ENCODE assay signal across 8 cellular contexts in genomic region chr7:139231513-139232376, GRCh38. TPM values are rescaled to one million over a fixed set of nuclear protein-coding genes. Genes with fewer than 3 reads are reported as not detected.
DNase-seq lines count a peak whose midpoint lies in the region; ATAC-seq, FAIRE-seq and TF ChIP-seq lines count a peak whose summit lies in the region.

No MANE protein-coding gene starts in this region.

- DNase-seq in DMS 273 (lab: John Stamatoyannopoulos, UW; ENCODE audit: unreplicated experiment) = peak; percentile 78
- DNase-seq in DMS 273 treated with DMSO at 0.1 percent for 48 hours (lab: John Stamatoyannopoulos, UW) = no peak
- peak; percentile 12 for DNase-seq in H4 (ENCODE audit: low spot score)
- DNase-seq in M059J (ENCODE audit: low read depth) = peak; percentile 61
- peak; percentile 24 for DNase-seq in activated CD8-positive, alpha-beta T cell treated with anti-CD3 and anti-CD28 coated beads for 36 hours
- peak; percentile 3 to 63 for DNase-seq in H1 (ENCODE audit: low read depth in 1 of 2, low spot score in 2 of 2)

- no peak for TF ChIP-seq CTCF in activated CD8-positive, alpha-beta T cell treated with anti-CD3 and anti-CD28 coated beads for 36 hours (IDR thresholded peaks at IDR 0.05)
- no peak for TF ChIP-seq CTCF in H1 (IDR thresholded peaks at IDR 0.05; ENCODE audit: control extremely low read depth in 1 of 3, insufficient read depth in 1 of 3, low read depth in 1 of 3, low read length in 3 of 3)

- H2AK5ac ChIP-seq in H1 (ENCODE audit: low read depth, low read length) = no peak overlapping the region

- peaks cover 2% of the 10 kb centered on the region for H3K36me3 Mint-ChIP-seq in activated CD8-positive, alpha-beta T cell treated with anti-CD3 and anti-CD28 coated beads for 36 hours (ENCODE audit: low read depth)

- CTCF ChIA-PET in activated CD8-positive, alpha-beta T cell treated with anti-CD3 and anti-CD28 coated beads for 36 hours (lab: Charles Lee) = interaction anchor here (1.0 kb wide), 1 partner anchor 108 kb away, joined by 3 read pairs; no protein-coding TSS in a partner anchor
- CTCF ChIA-PET in H1 (lab: Charles Lee; ENCODE audit: partially characterized antibody) = no interaction called here

- intact Hi-C loops in activated CD8-positive, alpha-beta T cell treated with anti-CD3 and anti-CD28 coated beads for 36 hours (cut with micrococcal nuclease) = loop anchor here (5.0 kb wide), 1 partner anchor 114 kb away; no protein-coding TSS in a partner anchor

- 0% methylated on average over 70 of the region's 101 CpGs; no CpG with 5 or more reads in 1 of the 2 experiments for WGBS in H1 (ENCODE audit: extremely low coverage in 1 of 2, insufficient coverage in 1 of 2, insufficient read length in 1 of 2, insufficient replicate concordance in 2 of 2, low coverage in 1 of 2, low lambda C conversion rate in 2 of 2, missing lambda C conversion rate in 1 of 2), 2 experiments

- peak overlapping the region; percentile 91 for H4K5ac ChIP-seq in H1 (ENCODE audit: insufficient read length, low read depth, low read length)

- peaks cover 27% of the 10 kb centered on the region for H3K4me1 Mint-ChIP-seq in activated CD8-positive, alpha-beta T cell treated with anti-CD3 and anti-CD28 coated beads for 36 hours (ENCODE audit: low read depth)

- peak overlapping the region; percentile 82 for H3K27ac ChIP-seq in H1 (ENCODE audit: low read depth, low read length)
- peak overlapping the region; percentile 91 to 92 for H3K27ac ChIP-seq in mucosa of rectum (ENCODE audit: low read depth in 2 of 2, low read length in 2 of 2)
- H3K27ac ChIP-seq in subcutaneous abdominal adipose tissue (ENCODE audit: low read depth, low read length) = peak overlapping the region; percentile 88

- H3K23ac ChIP-seq in H1 (ENCODE audit: insufficient read length) = no peak overlapping the region

- H4K8ac ChIP-seq in H1 (ENCODE audit: extremely low read depth, insufficient read depth, low read length) = peak overlapping the region; percentile 81

- H3K79me2 ChIP-seq in H1 (ENCODE audit: control insufficient read depth in 1 of 2, insufficient read depth in 2 of 2, low read length in 2 of 2) = peaks cover 0 to 46% of the 10 kb centered on the region in 2 experiments; a peak in 2 of 4 replicates

- no peak overlapping the region for H3K18ac ChIP-seq in H1 (ENCODE audit: extremely low read depth, low read length)

- peaks cover 0 to 1% of the 10 kb centered on the region in 2 experiments for H4K20me1 ChIP-seq in H1 (replicated peaks in 1 of 2; ENCODE audit: control insufficient read depth in 1 of 2, insufficient read depth in 2 of 2, low read length in 2 of 2)

- H2BK12ac ChIP-seq in H1 (ENCODE audit: low read depth, low read length) = peak overlapping the region; percentile 81; the same call in 1 of the 2 replicates

- POLR2A ChIA-PET in activated CD8-positive, alpha-beta T cell treated with anti-CD3 and anti-CD28 coated beads for 36 hours (lab: Charles Lee) = interaction anchor here (1.2 to 2.0 kb wide), 5 partner anchors 11 to 138 kb away, joined by 3 to 6 read pairs (median 4); a partner anchor contains a TSS
- POLR2A ChIA-PET in H1 (lab: Charles Lee; ENCODE audit: partially characterized antibody) = interaction anchor here (1.0 to 2.2 kb wide), 8 partner anchors 11 to 123 kb away, joined by 3 to 8 read pairs (median 4); partner anchors contain the start of gene ZC3HAV1

- H3K36me3 ChIP-seq in H1 (ENCODE audit: control insufficient read depth in 2 of 4, insufficient read depth in 4 of 4, low read length in 3 of 4) (peaks cover 0 to under 1% (median 0%) of the 10 kb centered on the region in 4 experiments; a peak in 1 of 8 replicates), mucosa of rectum (ENCODE audit: control insufficient read depth in 2 of 2, insufficient read depth in 2 of 2, low read length in 2 of 2) (no peaks in the 10 kb centered on the region), subcutaneous abdominal adipose tissue (ENCODE audit: control insufficient read depth in 5 of 5, insufficient read depth in 5 of 5, low read length in 5 of 5) (peaks cover 0 to under 1% (median 0%) of the 10 kb centered on the region in 5 donors)

- peak overlapping the region; percentile 91; the same call in 1 of the 2 replicates for H2AFZ ChIP-seq in H1 (ENCODE audit: low read length)

- H3K4me1 ChIP-seq in H1 (replicated peaks in 1 of 4; ENCODE audit: control insufficient read depth in 3 of 4, insufficient read depth in 4 of 4, low read length in 3 of 4) = peaks cover 0 to 3% (median 0%) of the 10 kb centered on the region in 4 experiments; a peak in 1 of 7 replicates
- H3K4me1 ChIP-seq in mucosa of rectum (ENCODE audit: control insufficient read depth in 2 of 2, insufficient read depth in 2 of 2, low read length in 2 of 2) = peaks cover 8 to 11% of the 10 kb centered on the region in 2 donors
- peaks cover 3 to 24% (median 21%) of the 10 kb centered on the region in 5 donors for H3K4me1 ChIP-seq in subcutaneous abdominal adipose tissue (ENCODE audit: control insufficient read depth in 5 of 5, insufficient read depth in 5 of 5, low read length in 5 of 5)

- H2BK120ac ChIP-seq in H1 (replicated peaks; ENCODE audit: low read depth, low read length) = no peak overlapping the region

- H3K9ac ChIP-seq in H1 (replicated peaks in 1 of 4; ENCODE audit: extremely low read depth in 1 of 4, low read depth in 3 of 4, low read length in 3 of 4) (peak overlapping the region; percentile 72 to 85 (median 79)), mucosa of rectum (ENCODE audit: low read depth in 1 of 2, low read length in 2 of 2) (peak overlapping the region; percentile 79 to 93), subcutaneous abdominal adipose tissue (ENCODE audit: low read length in 5 of 5) (peak overlapping the region; percentile 38 to 98 (median 93))

- H3K9me3 ChIP-seq in H1 (ENCODE audit: insufficient read depth in 2 of 2, low read depth in 1 of 2, low read length in 1 of 2) = no peaks in the 10 kb centered on the region
- no peaks in the 10 kb centered on the region for H3K9me3 ChIP-seq in mucosa of rectum (ENCODE audit: control insufficient read depth in 2 of 2, low read length in 2 of 2)
- H3K9me3 ChIP-seq in subcutaneous abdominal adipose tissue (ENCODE audit: control insufficient read depth in 5 of 5, low read length in 5 of 5) = no peaks in the 10 kb centered on the region

- H3K23me2 ChIP-seq in H1 (ENCODE audit: low read depth, low read length) = peaks cover 5% of the 10 kb centered on the region; the same call in 1 of the 2 replicates

- no peaks in the 10 kb centered on the region for H3K79me1 ChIP-seq in H1 (ENCODE audit: low read depth, low read length)

- H2BK5ac ChIP-seq in H1 (ENCODE audit: low read depth, low read length) = peak overlapping the region; percentile 98; the same call in 1 of the 2 replicates

- H3K56ac ChIP-seq in H1 (replicated peaks; ENCODE audit: insufficient read length, low read depth, low read length) = peak overlapping the region; percentile 98

- TF ChIP-seq RAD21 in H1 (IDR thresholded peaks at IDR 0.05 in 1 of 2, conservative IDR thresholded peaks at IDR 0.05 in 1 of 2; ENCODE audit: low read depth in 2 of 2, low read length in 2 of 2) = no peak

- TF ChIP-seq POLR2A in H1 (IDR thresholded peaks at IDR 0.05; ENCODE audit: control extremely low read depth in 1 of 2, low read depth in 2 of 2, low read length in 2 of 2) = no peak

- peak; percentile 12 for ATAC-seq in activated CD8-positive, alpha-beta T cell treated with anti-CD3 and anti-CD28 coated beads for 36 hours

- H3K4me3 Mint-ChIP-seq in activated CD8-positive, alpha-beta T cell treated with anti-CD3 and anti-CD28 coated beads for 36 hours = peak overlapping the region; percentile 100

- H3K27ac Mint-ChIP-seq in activated CD8-positive, alpha-beta T cell treated with anti-CD3 and anti-CD28 coated beads for 36 hours = peak overlapping the region; percentile 18

- no peaks in the 10 kb centered on the region for H3K9me3 Mint-ChIP-seq in activated CD8-positive, alpha-beta T cell treated with anti-CD3 and anti-CD28 coated beads for 36 hours

- H4K91ac ChIP-seq in H1 (replicated peaks; ENCODE audit: insufficient read length, low read length) = peak overlapping the region; percentile 84

- no peak for TF ChIP-seq EP300 in H1 (IDR thresholded peaks at IDR 0.05; ENCODE audit: borderline replicate concordance in 1 of 2, low read depth in 2 of 2, low read length in 2 of 2)

- no peaks in the 10 kb centered on the region for H3K27me3 ChIP-seq in H1 (replicated peaks in 1 of 4; ENCODE audit: control insufficient read depth in 3 of 4, extremely low read depth in 1 of 4, insufficient read depth in 3 of 4, low read length in 3 of 4)
- no peaks in the 10 kb centered on the region for H3K27me3 ChIP-seq in mucosa of rectum (ENCODE audit: control insufficient read depth in 2 of 2, insufficient read depth in 2 of 2, low read length in 2 of 2)
- H3K27me3 ChIP-seq in subcutaneous abdominal adipose tissue (ENCODE audit: control insufficient read depth in 5 of 5, insufficient read depth in 4 of 5, low read length in 5 of 5) = no peaks in the 10 kb centered on the region

- no peak for FAIRE-seq in H1 (lab: Jason Lieb, UNC)

- H3K14ac ChIP-seq in H1 (ENCODE audit: insufficient read length) = no peak overlapping the region

- peak overlapping the region; percentile 53 to 63 for H3K4me2 ChIP-seq in H1 (ENCODE audit: insufficient read depth in 1 of 2, low read depth in 2 of 2, low read length in 2 of 2)

- no peak overlapping the region for H2BK20ac ChIP-seq in H1 (ENCODE audit: low read length)

- H3K4ac ChIP-seq in H1 (replicated peaks; ENCODE audit: insufficient read length, low read depth, low read length) = no peak overlapping the region

- peaks cover 8% of the 10 kb centered on the region for H3K27me3 Mint-ChIP-seq in activated CD8-positive, alpha-beta T cell treated with anti-CD3 and anti-CD28 coated beads for 36 hours

- H3K4me3 ChIP-seq in H1 (ENCODE audit: extremely low read depth in 1 of 4, insufficient read depth in 2 of 4, low read depth in 3 of 4, low read length in 4 of 4) = peak overlapping the region; percentile 86 to 95 (median 88)
- peak overlapping the region; percentile 87 to 98 for H3K4me3 ChIP-seq in mucosa of rectum (ENCODE audit: low read length in 2 of 2)
- peak overlapping the region; percentile 78 to 100 (median 98) for H3K4me3 ChIP-seq in subcutaneous abdominal adipose tissue (ENCODE audit: low read depth in 1 of 5, low read length in 5 of 5)

- no peak overlapping the region for H2BK15ac ChIP-seq in H1 (ENCODE audit: low read length)

RNA-seq across cellular contexts. Expression of gene UBN2, which starts 0.7 kb away (rescaled TPM):
- 2.3 and 3.3 TPM in 2 replicates for total RNA-seq in H4 (2014; rRNA removed; shearing (Covaris generic))
- total RNA-seq in M059J (2014; rRNA removed; shearing (Covaris generic)) = 3.4 and 4.2 TPM in 2 replicates
- total RNA-seq in activated CD8-positive, alpha-beta T cell treated with anti-CD3 and anti-CD28 coated beads for 36 hours = 1 to 10 TPM; 7.0 to 7.6 TPM
- 36.7 and 39.6 TPM in 2 replicates for total RNA-seq in H1 (2021; fragmentation: NEBNext Ultra II Directional; extraction: Animal tissue kit (Norgen Biotek cat#: 25700))
- 2.6 and 4.1 TPM in 2 replicates for polyA plus RNA-seq in H1 (2011; rRNA removed)
- polyA plus RNA-seq in H1 (2011; cell fraction: cytosol; rRNA removed) = 4.3 TPM
- polyA plus RNA-seq in H1 (2011; cell fraction: nucleus; rRNA removed) = 4.4 TPM
- polyA plus RNA-seq in H1 (2012, experiment 1 of 2) = 3.3 to 7.7 TPM (median 4.6 TPM) in 4 replicates
- polyA plus RNA-seq in H1 (2012, experiment 2 of 2) = 0.34 TPM
- 10.8 TPM for polyA plus RNA-seq in H1 (2013, experiment 1 of 2)
- polyA plus RNA-seq in H1 (2013, experiment 2 of 2) = 9.2 TPM
- polyA minus RNA-seq in H1 (2011; rRNA and poly(A)+ RNA removed) = 21.8 and 24.8 TPM in 2 replicates
- 12.6 TPM for polyA minus RNA-seq in H1 (2011; cell fraction: cytosol; rRNA and poly(A)+ RNA removed)
- 26.3 TPM for polyA minus RNA-seq in H1 (2011; cell fraction: nucleus; rRNA and poly(A)+ RNA removed)
